1 cellular context compared by ENCODE assay signal in the genomic region with DNA sequence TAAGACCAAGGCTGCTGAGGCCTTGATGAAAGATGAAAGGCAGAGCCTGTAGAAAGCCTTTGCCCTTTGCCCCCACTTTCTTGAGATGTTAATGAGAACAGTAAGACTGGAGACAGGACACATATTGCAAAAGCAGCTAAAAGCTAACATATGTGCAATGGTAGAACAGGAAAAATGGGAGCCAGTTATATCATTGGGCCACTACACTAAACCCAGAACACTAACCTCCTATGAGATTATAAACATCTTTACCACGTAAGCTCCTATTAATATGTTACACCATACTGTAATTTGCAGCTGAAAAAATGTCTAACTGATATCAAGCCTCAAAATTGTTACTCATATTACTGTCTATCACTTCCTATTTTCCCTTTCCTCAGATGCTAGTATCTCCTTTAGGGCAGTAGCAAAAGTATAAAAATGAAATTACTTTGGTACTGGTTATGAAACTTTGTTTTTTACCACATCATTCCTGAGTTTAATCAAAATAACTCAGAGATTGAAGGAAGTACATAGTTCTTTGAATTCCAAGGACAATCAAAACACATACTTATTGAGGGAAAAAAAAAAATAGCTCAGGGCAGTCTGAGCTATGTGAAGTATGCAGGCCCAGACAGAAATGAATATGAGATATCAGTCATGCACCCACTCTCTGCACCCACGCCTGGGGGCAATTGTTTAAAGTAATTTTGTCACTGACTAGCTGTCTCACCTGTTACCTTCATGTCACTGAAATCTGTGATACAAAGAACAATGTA.
TF ChIP-seq lines count a peak whose summit lies in the region.

No MANE protein-coding gene starts in this region.

TF ChIP-seq in endothelial cell of umbilical vein, 7 proteins besides CTCF, POLR2A, EP300 and RAD21:
- TF ChIP-seq POLR2AphosphoS5 (IDR thresholded peaks at IDR 0.05; ENCODE audit: insufficient read depth, low read depth, low read length): no peak
- TF ChIP-seq MYC (IDR thresholded peaks at IDR 0.05; ENCODE audit: low read depth, low read length): no peak
- TF ChIP-seq, protein P1, sequence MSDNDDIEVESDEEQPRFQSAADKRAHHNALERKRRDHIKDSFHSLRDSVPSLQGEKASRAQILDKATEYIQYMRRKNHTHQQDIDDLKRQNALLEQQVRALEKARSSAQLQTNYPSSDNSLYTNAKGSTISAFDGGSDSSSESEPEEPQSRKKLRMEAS (IDR thresholded peaks at IDR 0.05; ENCODE audit: insufficient read depth, insufficient read length): no peak
- TF ChIP-seq FOS (IDR thresholded peaks at IDR 0.05; ENCODE audit: borderline replicate concordance, insufficient read depth, low read length): no peak
- no peak for TF ChIP-seq EZH2 (IDR thresholded peaks at IDR 0.05; ENCODE audit: borderline replicate concordance, low read depth, low read length, severe bottlenecking)
- TF ChIP-seq JUN (IDR thresholded peaks at IDR 0.05; ENCODE audit: borderline replicate concordance, insufficient read depth, insufficient read length, low read depth): no peak
- no peak for TF ChIP-seq GATA2 (IDR thresholded peaks at IDR 0.05; ENCODE audit: insufficient read depth, insufficient read length, low read depth, low read length)
